ENCODE assay signal across 1 cellular context in genomic region chr1:60281360-60281932, GRCh38.
TF ChIP-seq lines count a peak whose summit lies in the region.

No MANE protein-coding gene starts in this region.

TF ChIP-seq in SK-N-SH, 30 proteins besides CTCF, POLR2A, EP300 and RAD21 (continued from another document):
- TF ChIP-seq USF2 (IDR thresholded peaks at IDR 0.05; ENCODE audit: borderline replicate concordance, low read depth, low read length) (no peak), RCOR1 (IDR thresholded peaks at IDR 0.05; ENCODE audit: low read length) (peak; percentile 34), USF1 (IDR thresholded peaks at IDR 0.05; ENCODE audit: borderline replicate concordance, low read depth) (no peak), FOSL2 (IDR thresholded peaks at IDR 0.05; ENCODE audit: borderline replicate concordance, low read depth) (no peak), IRF3 (IDR thresholded peaks at IDR 0.05; ENCODE audit: low read depth, low read length) (no peak), SMC3 (IDR thresholded peaks at IDR 0.05; ENCODE audit: low read depth, low read length) (peak; percentile 92), RXRA (IDR thresholded peaks at IDR 0.05; ENCODE audit: borderline replicate concordance, low read depth) (no peak), GABPA (IDR thresholded peaks at IDR 0.05; ENCODE audit: low read depth) (no peak), FOXJ3 (CRISPR knock-in tag; IDR thresholded peaks at IDR 0.05) (no peak), TAF1 (IDR thresholded peaks at IDR 0.05; ENCODE audit: borderline replicate concordance, low read depth, low read length) (no peak), JUND (IDR thresholded peaks at IDR 0.05) (peak; percentile 19), SIN3A (IDR thresholded peaks at IDR 0.05; ENCODE audit: borderline replicate concordance, low read depth, low read length) (no peak), ELF1 (IDR thresholded peaks at IDR 0.05) (no peak)
